11 cellular contexts compared by ENCODE assay signal in the genomic region with DNA sequence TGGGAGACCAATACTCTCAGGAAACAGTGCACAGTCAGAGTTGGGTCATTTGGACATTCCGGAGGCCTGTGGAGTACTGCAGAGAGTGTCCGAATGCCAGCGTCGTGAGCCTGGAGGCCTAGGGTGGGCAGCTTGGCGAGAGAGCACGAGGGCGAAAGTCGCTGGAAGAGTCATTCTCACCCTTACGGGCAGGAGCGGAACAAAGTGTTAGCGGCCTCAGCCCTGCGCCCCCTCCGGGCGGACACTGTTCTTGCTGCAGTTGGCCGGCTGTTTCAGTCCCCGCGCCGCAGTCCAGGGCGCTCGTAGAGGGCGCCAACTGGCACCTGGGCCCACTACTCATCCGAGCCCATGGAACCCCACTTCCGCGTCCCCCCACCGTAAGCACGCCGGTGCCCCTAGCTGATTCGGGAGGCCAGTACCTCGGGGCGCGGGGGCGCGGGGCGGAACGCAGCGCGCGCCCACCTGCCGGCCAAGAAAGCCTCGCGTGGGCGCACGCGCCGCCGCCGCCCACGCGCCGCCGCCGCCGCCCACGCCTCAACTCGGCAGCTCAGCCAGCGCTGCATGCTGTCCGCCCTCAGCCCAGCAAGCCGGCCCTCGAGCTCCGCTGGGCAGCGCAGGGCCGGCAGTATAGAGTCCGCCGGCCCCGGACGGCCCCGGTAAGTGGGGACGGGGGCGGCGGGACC.
A peak's percentile ranks its signal among the peaks of the same experiment; 100 is the strongest.
DNase-seq lines count a peak whose midpoint lies in the region; ATAC-seq and TF ChIP-seq lines count a peak whose summit lies in the region.
"Had no signal": no experiment of that assay in that cellular context is flagged by ENCODE, and none has a peak within 500 bp of the region (broad histone marks: within the 10 kb centered on the region; RNA-seq: fewer than 3 reads in every experiment).

No MANE protein-coding gene starts in this region.

- H3K4me2 ChIP-seq in IMR-90 (ENCODE audit: low read depth, low read length) (no peak overlapping the region), fibroblast of lung (ENCODE audit: extremely low read depth, insufficient read depth, low read length) (no peak overlapping the region)

- H2BK15ac ChIP-seq in IMR-90 (ENCODE audit: low read depth, low read length): no peak overlapping the region

- TF ChIP-seq CTCF in AG10803 (conservative IDR thresholded peaks at IDR 0.05; ENCODE audit: low read length) (peak; percentile 20), IMR-90 (conservative IDR thresholded peaks at IDR 0.05; ENCODE audit: low read depth, low read length) (no peak), fibroblast of lung (conservative IDR thresholded peaks at IDR 0.05 in 1 of 2, IDR thresholded peaks at IDR 0.05 in 1 of 2; ENCODE audit: low read depth in 1 of 2, low read length in 2 of 2) (peak; percentile 14 to 43), mucosa of descending colon (IDR thresholded peaks at IDR 0.05) (no peak)

- H3K4ac ChIP-seq in IMR-90 (ENCODE audit: low read depth, low read length): no peak overlapping the region

- H3K4me1 ChIP-seq in IMR-90 (ENCODE audit: control insufficient read depth, insufficient read depth, low read length): no peaks in the 10 kb centered on the region
- no peaks in the 10 kb centered on the region for H3K4me1 ChIP-seq in fibroblast of lung (ENCODE audit: control insufficient read depth, extremely low read depth, insufficient read depth, low read length)
- H3K4me1 ChIP-seq in mucosa of descending colon (ENCODE audit: low read depth): no peaks in the 10 kb centered on the region

- TF ChIP-seq RAD21 in IMR-90 (IDR thresholded peaks at IDR 0.05; ENCODE audit: low read length): no peak

- H3K9me3 ChIP-seq in IMR-90 (ENCODE audit: control insufficient read depth, insufficient read depth, low read length) (no peaks in the 10 kb centered on the region), fibroblast of lung (ENCODE audit: control insufficient read depth, insufficient read depth, low read depth, low read length) (no peaks in the 10 kb centered on the region), mucosa of descending colon (peaks cover 7% of the 10 kb centered on the region)

- no peak overlapping the region for H2AK5ac ChIP-seq in IMR-90 (ENCODE audit: low read depth, low read length)

- H2BK120ac ChIP-seq in IMR-90 (ENCODE audit: low read depth, low read length): no peak overlapping the region

- no peak overlapping the region for H4K8ac ChIP-seq in IMR-90 (ENCODE audit: low read depth in 2 of 2, low read length in 2 of 2)

- no peaks in the 10 kb centered on the region for H3K79me2 ChIP-seq in fibroblast of lung (ENCODE audit: control insufficient read depth, insufficient read depth, low read length)

- DNase-seq in AG10803 (ENCODE audit: low read depth) (no peak), IMR-90 (peak; percentile 0), fibroblast of lung (ENCODE audit: low read depth in 2 of 2) (peak; percentile 3 to 11), mucosa of descending colon (peak in 2 of 3 donors; percentile 5 to 22), mesenteric fat pad (ENCODE audit: low spot score) (no peak), NCI-H2196 (lab: John Stamatoyannopoulos, UW; ENCODE audit: unreplicated experiment) (no peak)
- no peak for DNase-seq in effector CD8-positive, alpha-beta T cell (lab: John Stamatoyannopoulos, UW)
- DNase-seq: activated T-cell treated with anti-CD3 and anti-CD28 coated beads, Interleukin-2, amount 50 U/mL, for 4 hours; immature natural killer cell; Karpas-422 had no signal

- H2AK9ac ChIP-seq in IMR-90 (replicated peaks; ENCODE audit: low read depth, low read length, poor library complexity): no peak overlapping the region

- no peak overlapping the region for H4K5ac ChIP-seq in IMR-90 (ENCODE audit: low read depth, low read length)

- intact Hi-C loops in IMR-90 (cut with micrococcal nuclease) (no loop called here), mucosa of descending colon (cut with DNase I, micrococcal nuclease) (no loop called here)

- POLR2A ChIA-PET in IMR-90 (lab: Charles Lee; ENCODE audit: unreplicated experiment): no interaction called here

- no peak overlapping the region for H3K27ac ChIP-seq in IMR-90 (ENCODE audit: insufficient read depth, low read length)
- no peak overlapping the region for H3K27ac ChIP-seq in fibroblast of lung (ENCODE audit: insufficient read depth, low read length)

- H3K79me1 ChIP-seq in IMR-90 (ENCODE audit: low read depth in 1 of 2, low read length in 2 of 2): no peaks in the 10 kb centered on the region

- H3K9ac ChIP-seq in IMR-90 (ENCODE audit: low read depth, low read length) (no peak overlapping the region), fibroblast of lung (ENCODE audit: insufficient read depth, low read length) (no peak overlapping the region)

- H3K23ac ChIP-seq in IMR-90 (ENCODE audit: low read depth, low read length): no peak overlapping the region

- CTCF ChIA-PET in IMR-90 (lab: Yijun Ruan, JAX): no interaction called here

- H3K36me3 ChIP-seq in IMR-90 (ENCODE audit: control insufficient read depth, insufficient read depth, low read length) (no peaks in the 10 kb centered on the region), fibroblast of lung (ENCODE audit: control insufficient read depth, insufficient read depth, low read length) (no peaks in the 10 kb centered on the region), mucosa of descending colon (ENCODE audit: low read depth) (no peaks in the 10 kb centered on the region)

- no peak overlapping the region for H3K18ac ChIP-seq in IMR-90 (ENCODE audit: low read depth, low read length)

- peaks cover 13% of the 10 kb centered on the region for H3K27me3 ChIP-seq in IMR-90 (ENCODE audit: control insufficient read depth, insufficient read depth, low read length)
- H3K27me3 ChIP-seq in fibroblast of lung (ENCODE audit: control insufficient read depth, insufficient read depth, low read length): peaks cover 5% of the 10 kb centered on the region

- H3K4me3 ChIP-seq in AG10803 (ENCODE audit: low read length): no peak overlapping the region
- H3K4me3 ChIP-seq in IMR-90 (ENCODE audit: insufficient read depth, low read depth, low read length): no peak overlapping the region
- H3K4me3 ChIP-seq in fibroblast of lung (replicated peaks in 1 of 4; ENCODE audit: control extremely low read depth in 1 of 4, insufficient read depth in 1 of 4, low read depth in 3 of 4, low read length in 4 of 4): no peak overlapping the region
- H3K4me3 ChIP-seq in mucosa of descending colon: no peak overlapping the region

- in situ Hi-C loops in IMR-90 (cut with MboI; ENCODE audit: low sequenced_read_pairs): no loop called here

- no peak overlapping the region for H3K14ac ChIP-seq in IMR-90 (replicated peaks; ENCODE audit: low read depth, low read length)

- no peak overlapping the region for H2BK20ac ChIP-seq in IMR-90 (ENCODE audit: low read depth, low read length)

- H4K20me1 ChIP-seq in IMR-90 (ENCODE audit: insufficient read depth, low read length) (no peaks in the 10 kb centered on the region), fibroblast of lung (ENCODE audit: control insufficient read depth, extremely low read depth, insufficient read depth, low read length) (no peaks in the 10 kb centered on the region)

- WGBS in IMR-90 (ENCODE audit: extremely low coverage in 2 of 2, insufficient read length in 1 of 2), 2 experiments: 5% methylated on average over 13 of the region's 70 CpGs; no CpG with 5 or more reads in 1 of the 2 experiments

- H2AFZ ChIP-seq in IMR-90 (replicated peaks; ENCODE audit: low read length, poor library complexity): peak overlapping the region; percentile 61
- no peak overlapping the region for H2AFZ ChIP-seq in fibroblast of lung (ENCODE audit: low read length)

- H3K56ac ChIP-seq in IMR-90 (ENCODE audit: extremely low read depth, insufficient read depth, low read length): no peak overlapping the region

- H3K9me1 ChIP-seq in IMR-90 (ENCODE audit: insufficient read depth, low read length): no peaks in the 10 kb centered on the region

- no peak overlapping the region for H2BK5ac ChIP-seq in IMR-90 (ENCODE audit: low read depth, low read length, poor library complexity, severe bottlenecking)

- no peak for TF ChIP-seq POLR2A in IMR-90 (IDR thresholded peaks at IDR 0.05; ENCODE audit: low read depth, low read length)

- peak; percentile 44 for ATAC-seq in IMR-90 (ENCODE audit: low read depth)
- no peak for ATAC-seq in mucosa of descending colon
- ATAC-seq in GM21717 (IDR thresholded peaks at IDR 0.05; ENCODE audit: unreplicated experiment): no peak

- dilution Hi-C loops in IMR-90 (cut with HindIII; ENCODE audit: low sequenced_read_pairs, unreplicated experiment): no loop called here

- BruUV-seq in IMR-90 (replicated peaks; lab: Mats Ljungman, UMichigan): no TSS peak

- H4K91ac ChIP-seq in IMR-90 (ENCODE audit: insufficient read depth, low read depth, low read length): no peak overlapping the region

TF ChIP-seq in IMR-90, 13 proteins besides CTCF, POLR2A, EP300 and RAD21 (continues in another document):
- TF ChIP-seq BHLHE40 (IDR thresholded peaks at IDR 0.05; ENCODE audit: low read depth, low read length): no peak
- TF ChIP-seq CHD1 (IDR thresholded peaks at IDR 0.05; ENCODE audit: low read depth, low read length): no peak
- TF ChIP-seq MAFK (IDR thresholded peaks at IDR 0.05; ENCODE audit: low read depth, low read length): no peak
- TF ChIP-seq CEBPB (IDR thresholded peaks at IDR 0.05; ENCODE audit: low read depth, low read length): no peak
- no peak for TF ChIP-seq MAZ (IDR thresholded peaks at IDR 0.05; ENCODE audit: borderline replicate concordance, low read depth, low read length)
- TF ChIP-seq FOS (IDR thresholded peaks at IDR 0.05; ENCODE audit: low read depth, low read length): no peak
- TF ChIP-seq ELK1 (IDR thresholded peaks at IDR 0.05; ENCODE audit: borderline replicate concordance, low read depth, low read length): no peak
- no peak for TF ChIP-seq SMC3 (IDR thresholded peaks at IDR 0.05; ENCODE audit: low read depth, low read length)
- TF ChIP-seq NFE2L2 (IDR thresholded peaks at IDR 0.05; ENCODE audit: low read depth, low read length): no peak
- TF ChIP-seq RFX5 (IDR thresholded peaks at IDR 0.05; ENCODE audit: low read depth, low read length): no peak
- no peak for TF ChIP-seq MXI1 (IDR thresholded peaks at IDR 0.05; ENCODE audit: borderline replicate concordance, low read depth, low read length)

Comparison
In these comparisons a context has a peak if more than half of its experiments do, and no peak if none do; other contexts are left out.
1. DNase-seq: peak in IMR-90 (single experiment), fibroblast of lung (2 of 2) and mucosa of descending colon (2 of 3); none in AG10803 (single experiment), mesenteric fat pad (single experiment), NCI-H2196 (single experiment) and effector CD8-positive, alpha-beta T cell (single experiment).
2. CTCF ChIP-seq: peak in AG10803 (single experiment) and fibroblast of lung (2 of 2); none in IMR-90 (single experiment) and mucosa of descending colon (single experiment).